3 cellular contexts compared by ENCODE assay signal in genomic region chr16:74764184-74764583, GRCh38. TPM values are rescaled to one million over a fixed set of nuclear protein-coding genes. Genes with fewer than 3 reads are reported as not detected.
"Had no signal": no experiment of that assay in that cellular context is flagged by ENCODE, and none has a peak within 500 bp of the region (broad histone marks: within the 10 kb centered on the region; RNA-seq: fewer than 3 reads in every experiment).

No MANE protein-coding gene starts in this region.

RNA-seq across cellular contexts. Expression of gene FA2H, which starts 10.4 kb away (rescaled TPM):
- total RNA-seq: subcutaneous adipose tissue, uterus, vagina had no signal
